ENCODE assay signal across 9 cellular contexts in genomic region chr12:54304187-54304810, GRCh38. TPM values are rescaled to one million over a fixed set of nuclear protein-coding genes. Genes with fewer than 3 reads are reported as not detected.
DNase-seq lines count a peak whose midpoint lies in the region; ATAC-seq and TF ChIP-seq lines count a peak whose summit lies in the region.
"Had no signal": no experiment of that assay in that cellular context is flagged by ENCODE, and none has a peak within 500 bp of the region (broad histone marks: within the 10 kb centered on the region; RNA-seq: fewer than 3 reads in every experiment).

No MANE protein-coding gene starts in this region.

- H3K27me3 Mint-ChIP-seq in Caco-2 (ENCODE audit: insufficient read depth, unreplicated experiment) (no peaks in the 10 kb centered on the region), glutamatergic neuron (ENCODE audit: unreplicated experiment) (peaks cover 2% of the 10 kb centered on the region), progenitor cell of endocrine pancreas (no peaks in the 10 kb centered on the region)

- H3K27ac ChIP-seq in colonic mucosa, result no peak overlapping the region
- H3K27ac ChIP-seq: ovary had no signal

- peak; percentile 81 for DNase-seq in Caco-2
- peak; percentile 36 for DNase-seq in NCI-H146 treated with DMSO at 0.1 percent for 48 hours (lab: John Stamatoyannopoulos, UW; ENCODE audit: unreplicated experiment)
- peak; percentile 74 for DNase-seq in colonic mucosa
- peak; percentile 63 to 84 (median 64) for DNase-seq in mucosa of descending colon
- no peak for DNase-seq in glutamatergic neuron
- no peak for DNase-seq in NCI-H187 (lab: John Stamatoyannopoulos, UW)
- DNase-seq in progenitor cell of endocrine pancreas (ENCODE audit: low spot score, unreplicated experiment), result no peak

- no peaks in the 10 kb centered on the region for H3K9me3 Mint-ChIP-seq in Caco-2 (ENCODE audit: unreplicated experiment)
- H3K9me3 Mint-ChIP-seq in glutamatergic neuron (ENCODE audit: unreplicated experiment), result no peaks in the 10 kb centered on the region
- H3K9me3 Mint-ChIP-seq in progenitor cell of endocrine pancreas (ENCODE audit: low read depth), result no peaks in the 10 kb centered on the region

- POLR2A ChIA-PET in Caco-2 (lab: Charles Lee), result interaction anchor here (1.0 kb wide), 1 partner anchor 25 kb away, joined by 6 read pairs; the partner anchor contains the start of gene CBX5

- H3K9me3 ChIP-seq in Caco-2 (no peaks in the 10 kb centered on the region), colonic mucosa (no peaks in the 10 kb centered on the region), mucosa of descending colon (no peaks in the 10 kb centered on the region)
- H3K9me3 ChIP-seq: ovary had no signal

- BruUV-seq in Caco-2 (replicated peaks; lab: Mats Ljungman, UMichigan), result no TSS peak

- TF ChIP-seq CTCF in Caco-2 (IDR thresholded peaks at IDR 0.05; ENCODE audit: insufficient read depth in 1 of 2, low read depth in 1 of 2, low read length in 1 of 2, severe bottlenecking in 1 of 2, unreplicated experiment in 1 of 2), result no peak
- TF ChIP-seq CTCF in colonic mucosa (IDR thresholded peaks at IDR 0.05), result no peak
- TF ChIP-seq CTCF in mucosa of descending colon (IDR thresholded peaks at IDR 0.05), result no peak
- no peak for TF ChIP-seq CTCF in glutamatergic neuron (IDR thresholded peaks at IDR 0.05; ENCODE audit: partially characterized antibody, unreplicated experiment)
- no peak for TF ChIP-seq CTCF in progenitor cell of endocrine pancreas (IDR thresholded peaks at IDR 0.05; ENCODE audit: unreplicated experiment)

- intact Hi-C loops in Caco-2 (cut with micrococcal nuclease; ENCODE audit: unreplicated experiment), result loop anchor here (5.0 kb wide), 1 partner anchor 33 kb away; no protein-coding TSS in a partner anchor
- intact Hi-C loops in colonic mucosa (cut with DNase I), result no loop called here
- intact Hi-C loops in mucosa of descending colon (cut with DNase I, micrococcal nuclease), result no loop called here

- H3K4me1 Mint-ChIP-seq in Caco-2 (ENCODE audit: low read depth, unreplicated experiment) (peaks cover 37% of the 10 kb centered on the region), glutamatergic neuron (ENCODE audit: low read depth, unreplicated experiment) (peaks cover 4% of the 10 kb centered on the region), progenitor cell of endocrine pancreas (ENCODE audit: low read depth) (peaks cover 43% of the 10 kb centered on the region)

- ATAC-seq in mucosa of descending colon (peak; percentile 66), HG02763 (IDR thresholded peaks at IDR 0.05; ENCODE audit: unreplicated experiment) (no peak)

- no peak overlapping the region for H3K9ac ChIP-seq in colonic mucosa (ENCODE audit: low read depth in 2 of 2, low read length in 2 of 2)

- H3K4me1 ChIP-seq in Caco-2 (peaks cover 32% of the 10 kb centered on the region), colonic mucosa (no peaks in the 10 kb centered on the region), mucosa of descending colon (ENCODE audit: low read depth) (peaks cover 19% of the 10 kb centered on the region)

- CTCF ChIA-PET in Caco-2 (lab: Charles Lee), result interaction anchor here (0.6 to 1.5 kb wide), 5 partner anchors 11 to 65 kb away, joined by 3 to 7 read pairs (median 4); partner anchors contain the start of gene COPZ1

- H3K4me3 ChIP-seq in Caco-2 (ENCODE audit: low read depth, low read length) (no peak overlapping the region), colonic mucosa (no peak overlapping the region), mucosa of descending colon (no peak overlapping the region)
- H3K4me3 ChIP-seq: ovary had no signal

- H3K27me3 ChIP-seq in Caco-2 (replicated peaks; ENCODE audit: control insufficient read depth, insufficient read depth, low read length) (no peaks in the 10 kb centered on the region), colonic mucosa (peaks cover 11% of the 10 kb centered on the region)
- H3K27me3 ChIP-seq: ovary had no signal

- H3K36me3 ChIP-seq in Caco-2 (ENCODE audit: control insufficient read depth, insufficient read depth, low read length) (no peaks in the 10 kb centered on the region), colonic mucosa (no peaks in the 10 kb centered on the region), mucosa of descending colon (ENCODE audit: low read depth) (no peaks in the 10 kb centered on the region)
- H3K36me3 ChIP-seq: ovary had no signal

- no peak overlapping the region for H3K4me3 Mint-ChIP-seq in Caco-2 (ENCODE audit: unreplicated experiment)
- H3K4me3 Mint-ChIP-seq in glutamatergic neuron (ENCODE audit: unreplicated experiment), result no peak overlapping the region
- no peak overlapping the region for H3K4me3 Mint-ChIP-seq in progenitor cell of endocrine pancreas (ENCODE audit: low read depth)

- H3K36me3 Mint-ChIP-seq in Caco-2 (ENCODE audit: insufficient read depth, unreplicated experiment) (no peaks in the 10 kb centered on the region), glutamatergic neuron (ENCODE audit: unreplicated experiment) (no peaks in the 10 kb centered on the region), progenitor cell of endocrine pancreas (ENCODE audit: insufficient read depth) (no peaks in the 10 kb centered on the region)

- peak overlapping the region; percentile 65 for H3K27ac Mint-ChIP-seq in Caco-2 (ENCODE audit: unreplicated experiment)
- no peak overlapping the region for H3K27ac Mint-ChIP-seq in glutamatergic neuron (ENCODE audit: unreplicated experiment)
- no peak overlapping the region for H3K27ac Mint-ChIP-seq in progenitor cell of endocrine pancreas

RNA-seq across cellular contexts. Expression of gene NFE2, which starts 3.5 kb away (rescaled TPM):
- total RNA-seq in Caco-2 (2022), result 5.7 and 6.2 TPM in 2 replicates
- total RNA-seq in colonic mucosa, result under 1 TPM in 1 of 2 donors, not detected in 1; 0.30 TPM
- under 1 TPM in 2 of 3 donors, not detected in 1; 0.25 to 0.31 TPM for total RNA-seq in mucosa of descending colon
- not detected for total RNA-seq in glutamatergic neuron (ENCODE audit: unreplicated experiment)
- total RNA-seq in progenitor cell of endocrine pancreas, result 17.2 and 17.9 TPM in 2 replicates

RNA-seq across cellular contexts. Expression of gene COPZ1, which starts 20.6 kb away (rescaled TPM):
- total RNA-seq in Caco-2 (2022) (129 and 133 TPM in 2 replicates), colonic mucosa (100 to 1,000 TPM; 164 to 173 TPM), mucosa of descending colon (100 to 1,000 TPM in 2 of 3 donors, 10 to 100 TPM in 1; 84.0 to 115 (median 104) TPM), glutamatergic neuron (ENCODE audit: unreplicated experiment) (88.6 TPM), progenitor cell of endocrine pancreas (165 and 173 TPM in 2 replicates)

RNA-seq across cellular contexts. Expression of gene HNRNPA1, which starts 23.8 kb away (rescaled TPM):
- 1,364 and 1,426 TPM in 2 replicates for total RNA-seq in Caco-2 (2022)
- 1,000 to 10,000 TPM in 1 of 2 donors, 100 to 1,000 TPM in 1; 716 to 1,090 TPM for total RNA-seq in colonic mucosa
- total RNA-seq in mucosa of descending colon, result 100 to 1,000 TPM; 580 to 894 (median 610) TPM
- 1,556 TPM for total RNA-seq in glutamatergic neuron (ENCODE audit: unreplicated experiment)
- total RNA-seq in progenitor cell of endocrine pancreas, result 2,514 and 2,551 TPM in 2 replicates

RNA-seq across cellular contexts. Expression of gene CBX5, which starts 24.4 kb away (rescaled TPM):
- total RNA-seq in Caco-2 (2022) (85.2 and 85.5 TPM in 2 replicates), colonic mucosa (10 to 100 TPM; 49.3 to 77.5 TPM), mucosa of descending colon (10 to 100 TPM; 37.1 to 56.9 (median 50.5) TPM), glutamatergic neuron (ENCODE audit: unreplicated experiment) (225 TPM), progenitor cell of endocrine pancreas (261 and 271 TPM in 2 replicates)

RNA-seq across cellular contexts. Expression of gene GPR84, which starts 60.0 kb away (rescaled TPM):
- total RNA-seq in Caco-2 (2022), result not detected in 2 replicates
- total RNA-seq in colonic mucosa, result under 1 TPM in 1 of 2 donors, not detected in 1; 0.21 TPM
- total RNA-seq in mucosa of descending colon, result 1 to 10 TPM in 1 of 3 donors, under 1 TPM in 1, not detected in 1; 0.60 to 1.7 TPM
- total RNA-seq in glutamatergic neuron (ENCODE audit: unreplicated experiment), result not detected
- not detected in 2 replicates for total RNA-seq in progenitor cell of endocrine pancreas

Comparison
In these comparisons a context has a peak if more than half of its experiments do, and no peak if none do; other contexts are left out.
1. DNase-seq: peak in Caco-2 (2 of 2), NCI-H146 treated with DMSO at 0.1 percent for 48 hours (single experiment), colonic mucosa (single experiment) and mucosa of descending colon (3 of 3); none in glutamatergic neuron (single experiment), NCI-H187 (0 of 2) and progenitor cell of endocrine pancreas (single experiment).